ENCODE assay signal across 12 cellular contexts in genomic region chr4:26175905-26176304, GRCh38.
"Had no signal": no experiment of that assay in that cellular context is flagged by ENCODE, and none has a peak within 500 bp of the region (broad histone marks: within the 10 kb centered on the region; RNA-seq: fewer than 3 reads in every experiment).

No MANE protein-coding gene starts in this region.

- H3K27me3 ChIP-seq: body of pancreas, right atrium auricular region, suprapubic skin had no signal

- DNase-seq: activated CD8-positive, alpha-beta memory T cell treated with anti-CD3 and anti-CD28 coated beads, Interleukin-2, amount 50 U/mL, for 48 hours; activated CD8-positive, alpha-beta T cell treated with anti-CD3 and anti-CD28 coated beads, Interleukin-2, amount 10 ng/mL, durations not matched to agents 7 days and 5 days; activated naive CD4-positive, alpha-beta T cell treated with anti-CD3 and anti-CD28 coated beads, Interleukin-2, amount 50 U/mL, for 16 hours; amniotic stem cell; body of pancreas; cortex of kidney; hypothalamus; kidney glomerular epithelial cell; posterior cingulate gyrus had no signal

- H3K9me3 Mint-ChIP-seq: central memory CD8-positive, alpha-beta T cell had no signal

- H3K27ac ChIP-seq: body of pancreas, right atrium auricular region, suprapubic skin had no signal

- H3K27ac Mint-ChIP-seq: activated CD8-positive, alpha-beta T cell treated with anti-CD3 and anti-CD28 coated beads, Interleukin-2, amount 10 ng/mL, durations not matched to agents 7 days and 5 days had no signal

- H3K36me3 ChIP-seq: right atrium auricular region, suprapubic skin had no signal

- H3K9me3 ChIP-seq: body of pancreas, right atrium auricular region, suprapubic skin had no signal

- H3K4me3 ChIP-seq: body of pancreas, right atrium auricular region, suprapubic skin had no signal

- H3K4me1 Mint-ChIP-seq: central memory CD8-positive, alpha-beta T cell had no signal

- ATAC-seq: activated CD8-positive, alpha-beta T cell treated with anti-CD3 and anti-CD28 coated beads, Interleukin-2, amount 10 ng/mL, durations not matched to agents 7 days and 5 days; body of pancreas had no signal

- H3K4me3 Mint-ChIP-seq: activated CD8-positive, alpha-beta T cell treated with anti-CD3 and anti-CD28 coated beads, Interleukin-2, amount 10 ng/mL, durations not matched to agents 7 days and 5 days; central memory CD8-positive, alpha-beta T cell had no signal
